Comparison of ENCODE assay signal across 32 cellular contexts in genomic region chr17:21246698-21247097, GRCh38.
"Had no signal": no experiment of that assay in that cellular context is flagged by ENCODE, and none has a peak within 500 bp of the region (broad histone marks: within the 10 kb centered on the region; RNA-seq: fewer than 3 reads in every experiment).

No MANE protein-coding gene starts in this region.

- H3K27ac ChIP-seq: body of pancreas, esophagus muscularis mucosa, WERI-Rb-1 had no signal

- H3K4me3 Mint-ChIP-seq: activated B cell treated with CpG ODN at 0.5 μM for 24 hours; activated CD4-positive, alpha-beta memory T cell treated with anti-CD3 and anti-CD28 coated beads, Interleukin-2, amount 10 ng/mL, durations not matched to agents 7 days and 5 days; activated CD4-positive, alpha-beta T cell treated with anti-CD3 and anti-CD28 coated beads, Interleukin-2, amount 10 ng/mL, durations not matched to agents 24 days and 14 days; activated naive CD4-positive, alpha-beta T cell treated with anti-CD3 and anti-CD28 coated beads, Interleukin-2, amount 10 ng/mL, durations not matched to agents 7 days and 5 days; activated T-cell treated with anti-CD3 and anti-CD28 coated beads, Interleukin-2, amount 50 U/mL, for 24 hours; activated T-cell treated with anti-CD3 and anti-CD28 coated beads, Interleukin-2, amount 50 U/mL, for 72 hours; effector memory CD8-positive, alpha-beta T cell; T-helper 17 cell; T-helper 2 cell treated with Interferon-gamma antibody and Interleukin-4, amounts not matched to agents 5 μg/mL and 100 μg/mL, for 36 hours had no signal

- H3K27me3 ChIP-seq: body of pancreas, esophagus muscularis mucosa, heart right ventricle had no signal

- H3K9me3 ChIP-seq: body of pancreas, esophagus muscularis mucosa, heart right ventricle had no signal

- H3K36me3 Mint-ChIP-seq: activated naive CD4-positive, alpha-beta T cell treated with anti-CD3 and anti-CD28 coated beads, Interleukin-2, amount 10 ng/mL, durations not matched to agents 7 days and 5 days; activated naive CD4-positive, alpha-beta T cell treated with anti-CD3 and anti-CD28 coated beads, Interleukin-2, amount 50 U/mL, for 72 hours had no signal

- H3K4me1 Mint-ChIP-seq: activated CD4-positive, alpha-beta memory T cell treated with anti-CD3 and anti-CD28 coated beads, Interleukin-2, amount 10 ng/mL, durations not matched to agents 7 days and 5 days had no signal

- H3K27ac Mint-ChIP-seq: activated B cell treated with CpG ODN at 0.5 μM for 24 hours; activated CD4-positive, alpha-beta memory T cell treated with anti-CD3 and anti-CD28 coated beads, Interleukin-2, amount 10 ng/mL, durations not matched to agents 7 days and 5 days; activated CD4-positive, alpha-beta T cell treated with anti-CD3 and anti-CD28 coated beads, Interleukin-2, amount 10 ng/mL, durations not matched to agents 24 days and 14 days; activated naive CD4-positive, alpha-beta T cell treated with anti-CD3 and anti-CD28 coated beads, Interleukin-2, amount 10 ng/mL, durations not matched to agents 7 days and 5 days; activated naive CD4-positive, alpha-beta T cell treated with anti-CD3 and anti-CD28 coated beads, Interleukin-2, amount 50 U/mL, for 72 hours; activated T-cell treated with anti-CD3 and anti-CD28 coated beads, Interleukin-2, amount 50 U/mL, for 72 hours; T-helper 17 cell; T-helper 2 cell treated with Interferon-gamma antibody and Interleukin-4, amounts not matched to agents 5 μg/mL and 100 μg/mL, for 36 hours had no signal

- DNase-seq: activated B cell treated with CpG ODN at 0.5 μM for 24 hours; activated CD4-positive, alpha-beta memory T cell treated with anti-CD3 and anti-CD28 coated beads, Interleukin-2, amount 10 ng/mL, durations not matched to agents 7 days and 5 days; activated CD4-positive, alpha-beta T cell treated with anti-CD3 and anti-CD28 coated beads, Interleukin-2, amount 10 ng/mL, durations not matched to agents 24 days and 14 days; activated CD4-positive, alpha-beta T cell treated with anti-CD3 and anti-CD28 coated beads, Interleukin-2, amount 50 U/mL, for 4 hours; activated CD8-positive, alpha-beta memory T cell treated with anti-CD3 and anti-CD28 coated beads, Interleukin-2, amount 50 U/mL, for 48 hours; activated gamma-delta T cell; activated naive CD4-positive, alpha-beta T cell; activated naive CD4-positive, alpha-beta T cell treated with anti-CD3 and anti-CD28 coated beads, Interleukin-2, amount 10 ng/mL, durations not matched to agents 7 days and 5 days; activated T-cell treated with anti-CD3 and anti-CD28 coated beads for 4 hours; activated T-cell treated with anti-CD3 and anti-CD28 coated beads, Interleukin-2, amount 50 U/mL, for 24 hours; activated T-cell treated with anti-CD3 and anti-CD28 coated beads, Interleukin-2, amount 50 U/mL, for 72 hours; amygdala; aorta; body of pancreas; caudate nucleus; cortex of kidney; dermis blood vessel endothelial cell; effector CD4-positive, alpha-beta T cell; effector memory CD8-positive, alpha-beta T cell; erythroblast; glutamatergic neuron; heart right ventricle; T-helper 1 cell; T-helper 17 cell; T1000; WERI-Rb-1 had no signal

- FAIRE-seq: colon, frontal cortex had no signal

- ATAC-seq: activated CD4-positive, CD25-positive, alpha-beta regulatory T cell treated with anti-CD3 and anti-CD28 coated beads, Interleukin-2, amount 50 U/mL, for 24 hours; activated naive CD4-positive, alpha-beta T cell treated with anti-CD3 and anti-CD28 coated beads, Interleukin-2, amount 50 U/mL, for 72 hours; activated T-cell treated with anti-CD3 and anti-CD28 coated beads, Interleukin-2, amount 50 U/mL, for 72 hours; body of pancreas; effector memory CD8-positive, alpha-beta T cell; heart right ventricle; T-helper 17 cell had no signal

- H3K9me3 Mint-ChIP-seq: activated B cell treated with CpG ODN at 0.5 μM for 24 hours; activated CD4-positive, alpha-beta memory T cell treated with anti-CD3 and anti-CD28 coated beads, Interleukin-2, amount 10 ng/mL, durations not matched to agents 7 days and 5 days; activated CD4-positive, alpha-beta T cell treated with anti-CD3 and anti-CD28 coated beads, Interleukin-2, amount 10 ng/mL, durations not matched to agents 24 days and 14 days; activated naive CD4-positive, alpha-beta T cell treated with anti-CD3 and anti-CD28 coated beads, Interleukin-2, amount 10 ng/mL, durations not matched to agents 7 days and 5 days; activated naive CD4-positive, alpha-beta T cell treated with anti-CD3 and anti-CD28 coated beads, Interleukin-2, amount 50 U/mL, for 72 hours; activated T-cell treated with anti-CD3 and anti-CD28 coated beads, Interleukin-2, amount 50 U/mL, for 24 hours; activated T-cell treated with anti-CD3 and anti-CD28 coated beads, Interleukin-2, amount 50 U/mL, for 72 hours; effector memory CD8-positive, alpha-beta T cell; T-helper 2 cell treated with Interferon-gamma antibody and Interleukin-4, amounts not matched to agents 5 μg/mL and 100 μg/mL, for 36 hours had no signal

- H3K27me3 Mint-ChIP-seq: activated B cell treated with CpG ODN at 0.5 μM for 24 hours; activated CD4-positive, alpha-beta memory T cell treated with anti-CD3 and anti-CD28 coated beads, Interleukin-2, amount 10 ng/mL, durations not matched to agents 7 days and 5 days; activated T-cell treated with anti-CD3 and anti-CD28 coated beads, Interleukin-2, amount 50 U/mL, for 24 hours; effector memory CD8-positive, alpha-beta T cell; T-helper 17 cell had no signal

- H3K4me3 ChIP-seq: body of pancreas, esophagus muscularis mucosa, heart right ventricle had no signal

- H3K36me3 ChIP-seq: WERI-Rb-1 had no signal
